ENCODE assay signal across 12 cellular contexts in genomic region chr3:188220097-188220788, GRCh38.
A peak's percentile ranks its signal among the peaks of the same experiment; 100 is the strongest.
DNase-seq lines count a peak whose midpoint lies in the region; ATAC-seq and TF ChIP-seq lines count a peak whose summit lies in the region.
"Had no signal": no experiment of that assay in that cellular context is flagged by ENCODE, and none has a peak within 500 bp of the region (broad histone marks: within the 10 kb centered on the region; RNA-seq: fewer than 3 reads in every experiment).

No MANE protein-coding gene starts in this region.

- H3K9ac ChIP-seq in fibroblast of lung (ENCODE audit: insufficient read depth, low read length), result no peak overlapping the region
- H3K9ac ChIP-seq in mucosa of rectum (ENCODE audit: low read depth in 1 of 2, low read length in 2 of 2), result no peak overlapping the region

- no peak for TF ChIP-seq CTCF in Peyer's patch (IDR thresholded peaks at IDR 0.05)
- no peak for TF ChIP-seq CTCF in fibroblast of lung (conservative IDR thresholded peaks at IDR 0.05 in 1 of 2, IDR thresholded peaks at IDR 0.05 in 1 of 2; ENCODE audit: low read depth in 1 of 2, low read length in 2 of 2)
- TF ChIP-seq CTCF in tibial artery (IDR thresholded peaks at IDR 0.05), result no peak

- H3K27me3 ChIP-seq in Peyer's patch (no peaks in the 10 kb centered on the region), fibroblast of lung (ENCODE audit: control insufficient read depth, insufficient read depth, low read length) (no peaks in the 10 kb centered on the region), mucosa of rectum (ENCODE audit: control insufficient read depth in 2 of 2, insufficient read depth in 2 of 2, low read length in 2 of 2) (no peaks in the 10 kb centered on the region), tibial artery (no peaks in the 10 kb centered on the region)

- peaks cover 95% of the 10 kb centered on the region for H3K79me2 ChIP-seq in fibroblast of lung (ENCODE audit: control insufficient read depth, insufficient read depth, low read length)

- H3K36me3 ChIP-seq in Peyer's patch (no peaks in the 10 kb centered on the region), fibroblast of lung (ENCODE audit: control insufficient read depth, insufficient read depth, low read length) (peaks cover 7% of the 10 kb centered on the region), mucosa of rectum (ENCODE audit: control insufficient read depth in 2 of 2, insufficient read depth in 2 of 2, low read length in 2 of 2) (no peaks in the 10 kb centered on the region), tibial artery (peaks cover 0 to 11% (median 0%) of the 10 kb centered on the region in 3 donors)

- H4K20me1 ChIP-seq in fibroblast of lung (ENCODE audit: control insufficient read depth, extremely low read depth, insufficient read depth, low read length), result no peaks in the 10 kb centered on the region

- H3K27ac ChIP-seq in Peyer's patch (peak overlapping the region; percentile 11 to 87 (median 69)), fibroblast of lung (ENCODE audit: insufficient read depth, low read length) (peak overlapping the region; percentile 70), mucosa of rectum (ENCODE audit: low read depth in 2 of 2, low read length in 2 of 2) (peak overlapping the region; percentile 53 to 54), tibial artery (peak overlapping the region; percentile 87 to 94)

- no peak for ATAC-seq in GM18517 (IDR thresholded peaks at IDR 0.05; ENCODE audit: unreplicated experiment)

- intact Hi-C loops in tibial artery (cut with DNase I; ENCODE audit: low total_unique reads), result no loop called here

- DNase-seq in Peyer's patch, result no peak
- DNase-seq in fibroblast of lung (ENCODE audit: low read depth in 2 of 2), result peak; percentile 41 to 60
- DNase-seq in tibial artery, result peak in 1 of 2 donors; percentile 27
- DNase-seq in DMS53 (lab: John Stamatoyannopoulos, UW), result no peak
- no peak for DNase-seq in NOMO-1 (lab: John Stamatoyannopoulos, UW; ENCODE audit: unreplicated experiment in 2 of 2)
- no peak for DNase-seq in activated CD4-positive, alpha-beta T cell treated with anti-CD3 and anti-CD28 coated beads for 48 hours
- DNase-seq: activated naive CD8-positive, alpha-beta T cell treated with anti-CD3 and anti-CD28 coated beads, Interleukin-2, amount 10 ng/mL, durations not matched to agents 7 days and 5 days; NCI-H226; nucleus accumbens; stimulated activated CD4-positive, alpha-beta T cell treated with anti-CD3 and anti-CD28 coated beads, Interleukin-1b, Interleukin-23, amount 100 ng/mL, for 48 hours had no signal

- peaks cover 0 to 58% (median 2%) of the 10 kb centered on the region in 4 donors for H3K4me1 ChIP-seq in Peyer's patch
- H3K4me1 ChIP-seq in fibroblast of lung (ENCODE audit: control insufficient read depth, extremely low read depth, insufficient read depth, low read length), result peaks cover 23% of the 10 kb centered on the region
- peaks cover 23 to 44% of the 10 kb centered on the region in 2 donors for H3K4me1 ChIP-seq in mucosa of rectum (ENCODE audit: control insufficient read depth in 2 of 2, insufficient read depth in 2 of 2, low read length in 2 of 2)
- H3K4me1 ChIP-seq in tibial artery, result peaks cover 0 to 100% (median 70%) of the 10 kb centered on the region in 4 donors

- no peak overlapping the region for H3K4me3 ChIP-seq in Peyer's patch
- no peak overlapping the region for H3K4me3 ChIP-seq in fibroblast of lung (replicated peaks in 1 of 4; ENCODE audit: control extremely low read depth in 1 of 4, insufficient read depth in 1 of 4, low read depth in 3 of 4, low read length in 4 of 4)
- no peak overlapping the region for H3K4me3 ChIP-seq in mucosa of rectum (ENCODE audit: low read length in 2 of 2)
- peak overlapping the region; percentile 6 to 28 for H3K4me3 ChIP-seq in tibial artery

- H2AFZ ChIP-seq in fibroblast of lung (ENCODE audit: low read length), result no peak overlapping the region

- no peak overlapping the region for H3K4me2 ChIP-seq in fibroblast of lung (ENCODE audit: extremely low read depth, insufficient read depth, low read length)

- TF ChIP-seq POLR2A in Peyer's patch (IDR thresholded peaks at IDR 0.05), result no peak

- no peaks in the 10 kb centered on the region for H3K9me3 ChIP-seq in Peyer's patch
- no peaks in the 10 kb centered on the region for H3K9me3 ChIP-seq in fibroblast of lung (ENCODE audit: control insufficient read depth, insufficient read depth, low read depth, low read length)
- H3K9me3 ChIP-seq in mucosa of rectum (ENCODE audit: control insufficient read depth in 2 of 2, low read length in 2 of 2), result no peaks in the 10 kb centered on the region
- H3K9me3 ChIP-seq in tibial artery, result no peaks in the 10 kb centered on the region

Comparison
In these comparisons a context has a peak if more than half of its experiments do, and no peak if none do; other contexts are left out.
1. DNase-seq: peak in fibroblast of lung (2 of 2); none in Peyer's patch (0 of 3), DMS53 (single experiment), NOMO-1 (0 of 2) and activated CD4-positive, alpha-beta T cell treated with anti-CD3 and anti-CD28 coated beads for 48 hours (single experiment).
2. H3K4me3 ChIP-seq: peak in tibial artery (2 of 2); none in Peyer's patch (0 of 4), fibroblast of lung (0 of 4) and mucosa of rectum (0 of 2).
3. Peak in every context shown above with its lines, with median percentiles within 50 percentile points of each other: H3K27ac ChIP-seq.